3 cellular contexts compared by ENCODE assay signal in the genomic region with DNA sequence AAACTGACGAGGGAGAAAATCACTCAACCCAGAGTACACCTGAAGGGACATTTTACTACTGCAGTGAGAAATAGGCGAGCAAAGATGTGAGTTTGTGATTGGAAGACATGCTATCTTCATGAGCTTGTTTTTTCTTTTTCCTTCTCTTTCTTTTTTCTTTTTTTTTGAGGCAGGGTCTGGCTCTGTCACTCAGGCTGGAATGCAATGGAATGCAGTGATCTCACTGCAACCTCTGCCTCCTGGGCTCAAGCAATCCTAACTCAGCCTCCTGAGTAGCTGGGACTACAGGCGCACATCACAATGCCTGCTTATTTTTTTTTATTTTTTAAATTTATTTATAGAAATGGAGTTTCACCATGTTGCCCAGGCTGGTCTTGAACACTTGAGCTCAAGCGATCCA. TPM values are rescaled to one million over a fixed set of nuclear protein-coding genes. Genes with fewer than 3 reads are reported as not detected.
"Had no signal": no experiment of that assay in that cellular context is flagged by ENCODE, and none has a peak within 500 bp of the region (broad histone marks: within the 10 kb centered on the region; RNA-seq: fewer than 3 reads in every experiment).

No MANE protein-coding gene starts in this region.

RNA-seq across cellular contexts. Expression of a gene that starts 25.4 kb away (rescaled TPM):
- total RNA-seq: left lobe of liver; left ventricle myocardium superior; naive thymus-derived CD8-positive, alpha-beta T cell had no signal
- polyA plus RNA-seq: naive thymus-derived CD8-positive, alpha-beta T cell had no signal
